ENCODE assay signal across 2 cellular contexts in the genomic region with DNA sequence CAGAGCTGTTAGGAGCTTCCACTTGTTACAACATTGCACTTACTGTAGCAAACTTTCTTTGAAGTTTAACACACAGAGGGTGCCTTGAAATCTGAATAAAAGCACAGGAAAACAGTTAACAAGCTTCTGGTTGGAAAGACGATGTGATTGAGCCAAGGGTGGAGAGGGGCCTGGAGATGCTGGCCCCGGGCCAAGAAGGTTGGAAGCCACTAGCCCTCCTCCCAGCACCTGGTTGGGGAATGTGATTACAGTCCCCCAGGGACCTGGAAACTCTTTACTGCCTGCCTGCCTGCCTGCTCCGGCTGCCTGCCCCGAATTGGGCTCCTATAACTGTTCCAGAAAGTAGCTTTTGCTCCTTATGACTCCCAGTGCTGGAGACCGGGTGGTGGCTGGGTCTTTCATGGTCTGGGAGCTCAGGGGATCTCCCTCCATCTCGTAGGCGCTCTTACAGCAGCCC.
TF ChIP-seq lines count a peak whose summit lies in the region.

No MANE protein-coding gene starts in this region.

TF ChIP-seq in SK-N-SH, 30 proteins besides CTCF, POLR2A, EP300 and RAD21:
- no peak for TF ChIP-seq YY1 (IDR thresholded peaks at IDR 0.05; ENCODE audit: low read depth)
- TF ChIP-seq CHD2 (IDR thresholded peaks at IDR 0.05; ENCODE audit: low read length, partially characterized antibody), result no peak
- no peak for TF ChIP-seq RXRA (IDR thresholded peaks at IDR 0.05; ENCODE audit: borderline replicate concordance, low read depth)
- no peak for TF ChIP-seq ZBTB33 (IDR thresholded peaks at IDR 0.05; ENCODE audit: borderline replicate concordance, low read depth)
- TF ChIP-seq RCOR1 (IDR thresholded peaks at IDR 0.05; ENCODE audit: low read length), result no peak
- TF ChIP-seq, protein P1, sequence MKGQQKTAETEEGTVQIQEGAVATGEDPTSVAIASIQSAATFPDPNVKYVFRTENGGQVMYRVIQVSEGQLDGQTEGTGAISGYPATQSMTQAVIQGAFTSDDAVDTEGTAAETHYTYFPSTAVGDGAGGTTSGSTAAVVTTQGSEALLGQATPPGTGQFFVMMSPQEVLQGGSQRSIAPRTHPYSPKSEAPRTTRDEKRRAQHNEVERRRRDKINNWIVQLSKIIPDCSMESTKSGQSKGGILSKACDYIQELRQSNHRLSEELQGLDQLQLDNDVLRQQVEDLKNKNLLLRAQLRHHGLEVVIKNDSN (IDR thresholded peaks at IDR 0.05; ENCODE audit: borderline replicate concordance, low read depth), result no peak
- TF ChIP-seq, protein P2, sequence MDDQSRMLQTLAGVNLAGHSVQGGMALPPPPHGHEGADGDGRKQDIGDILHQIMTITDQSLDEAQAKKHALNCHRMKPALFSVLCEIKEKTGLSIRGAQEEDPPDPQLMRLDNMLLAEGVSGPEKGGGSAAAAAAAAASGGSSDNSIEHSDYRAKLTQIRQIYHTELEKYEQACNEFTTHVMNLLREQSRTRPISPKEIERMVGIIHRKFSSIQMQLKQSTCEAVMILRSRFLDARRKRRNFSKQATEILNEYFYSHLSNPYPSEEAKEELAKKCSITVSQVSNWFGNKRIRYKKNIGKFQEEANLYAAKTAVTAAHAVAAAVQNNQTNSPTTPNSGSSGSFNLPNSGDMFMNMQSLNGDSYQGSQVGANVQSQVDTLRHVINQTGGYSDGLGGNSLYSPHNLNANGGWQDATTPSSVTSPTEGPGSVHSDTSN (IDR thresholded peaks at IDR 0.05), result no peak
- TF ChIP-seq POLR2AphosphoS5 (IDR thresholded peaks at IDR 0.05; ENCODE audit: low read depth, low read length), result no peak
- TF ChIP-seq GATA2 (CRISPR knock-in tag; IDR thresholded peaks at IDR 0.05), result no peak
- no peak for TF ChIP-seq TEAD4 (IDR thresholded peaks at IDR 0.05; ENCODE audit: borderline replicate concordance, insufficient read depth)
- TF ChIP-seq JUND (IDR thresholded peaks at IDR 0.05), result no peak
- TF ChIP-seq, protein P3, sequence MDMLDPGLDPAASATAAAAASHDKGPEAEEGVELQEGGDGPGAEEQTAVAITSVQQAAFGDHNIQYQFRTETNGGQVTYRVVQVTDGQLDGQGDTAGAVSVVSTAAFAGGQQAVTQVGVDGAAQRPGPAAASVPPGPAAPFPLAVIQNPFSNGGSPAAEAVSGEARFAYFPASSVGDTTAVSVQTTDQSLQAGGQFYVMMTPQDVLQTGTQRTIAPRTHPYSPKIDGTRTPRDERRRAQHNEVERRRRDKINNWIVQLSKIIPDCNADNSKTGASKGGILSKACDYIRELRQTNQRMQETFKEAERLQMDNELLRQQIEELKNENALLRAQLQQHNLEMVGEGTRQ (IDR thresholded peaks at IDR 0.05; ENCODE audit: borderline replicate concordance, low read depth, low read length), result no peak
- no peak for TF ChIP-seq TCF12 (IDR thresholded peaks at IDR 0.05)
- TF ChIP-seq FOXM1 (IDR thresholded peaks at IDR 0.05; ENCODE audit: low read depth), result no peak
- TF ChIP-seq RFX5 (IDR thresholded peaks at IDR 0.05; ENCODE audit: low read length), result no peak
- TF ChIP-seq FOXJ3 (CRISPR knock-in tag; IDR thresholded peaks at IDR 0.05), result no peak
- no peak for TF ChIP-seq SIN3A (IDR thresholded peaks at IDR 0.05; ENCODE audit: borderline replicate concordance, low read depth, low read length)
- TF ChIP-seq TAF1 (IDR thresholded peaks at IDR 0.05; ENCODE audit: borderline replicate concordance, low read depth, low read length), result no peak
- TF ChIP-seq, protein P4, sequence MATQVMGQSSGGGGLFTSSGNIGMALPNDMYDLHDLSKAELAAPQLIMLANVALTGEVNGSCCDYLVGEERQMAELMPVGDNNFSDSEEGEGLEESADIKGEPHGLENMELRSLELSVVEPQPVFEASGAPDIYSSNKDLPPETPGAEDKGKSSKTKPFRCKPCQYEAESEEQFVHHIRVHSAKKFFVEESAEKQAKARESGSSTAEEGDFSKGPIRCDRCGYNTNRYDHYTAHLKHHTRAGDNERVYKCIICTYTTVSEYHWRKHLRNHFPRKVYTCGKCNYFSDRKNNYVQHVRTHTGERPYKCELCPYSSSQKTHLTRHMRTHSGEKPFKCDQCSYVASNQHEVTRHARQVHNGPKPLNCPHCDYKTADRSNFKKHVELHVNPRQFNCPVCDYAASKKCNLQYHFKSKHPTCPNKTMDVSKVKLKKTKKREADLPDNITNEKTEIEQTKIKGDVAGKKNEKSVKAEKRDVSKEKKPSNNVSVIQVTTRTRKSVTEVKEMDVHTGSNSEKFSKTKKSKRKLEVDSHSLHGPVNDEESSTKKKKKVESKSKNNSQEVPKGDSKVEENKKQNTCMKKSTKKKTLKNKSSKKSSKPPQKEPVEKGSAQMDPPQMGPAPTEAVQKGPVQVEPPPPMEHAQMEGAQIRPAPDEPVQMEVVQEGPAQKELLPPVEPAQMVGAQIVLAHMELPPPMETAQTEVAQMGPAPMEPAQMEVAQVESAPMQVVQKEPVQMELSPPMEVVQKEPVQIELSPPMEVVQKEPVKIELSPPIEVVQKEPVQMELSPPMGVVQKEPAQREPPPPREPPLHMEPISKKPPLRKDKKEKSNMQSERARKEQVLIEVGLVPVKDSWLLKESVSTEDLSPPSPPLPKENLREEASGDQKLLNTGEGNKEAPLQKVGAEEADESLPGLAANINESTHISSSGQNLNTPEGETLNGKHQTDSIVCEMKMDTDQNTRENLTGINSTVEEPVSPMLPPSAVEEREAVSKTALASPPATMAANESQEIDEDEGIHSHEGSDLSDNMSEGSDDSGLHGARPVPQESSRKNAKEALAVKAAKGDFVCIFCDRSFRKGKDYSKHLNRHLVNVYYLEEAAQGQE (IDR thresholded peaks at IDR 0.05; ENCODE audit: low read depth, low read length), result no peak
- no peak; the same call in 1 of the 2 replicates for TF ChIP-seq NFIC (IDR thresholded peaks at IDR 0.05; ENCODE audit: borderline replicate concordance)

TF ChIP-seq in HepG2, 621 proteins besides CTCF, POLR2A, EP300 and RAD21:
- TF ChIP-seq ZNF569 (CRISPR knock-in tag; IDR thresholded peaks at IDR 0.05; ENCODE audit: borderline replicate concordance) (no peak), NFKBIZ (CRISPR knock-in tag; IDR thresholded peaks at IDR 0.05) (no peak), ZNF121 (CRISPR knock-in tag; IDR thresholded peaks at IDR 0.05) (no peak)
- TF ChIP-seq, protein P5, sequence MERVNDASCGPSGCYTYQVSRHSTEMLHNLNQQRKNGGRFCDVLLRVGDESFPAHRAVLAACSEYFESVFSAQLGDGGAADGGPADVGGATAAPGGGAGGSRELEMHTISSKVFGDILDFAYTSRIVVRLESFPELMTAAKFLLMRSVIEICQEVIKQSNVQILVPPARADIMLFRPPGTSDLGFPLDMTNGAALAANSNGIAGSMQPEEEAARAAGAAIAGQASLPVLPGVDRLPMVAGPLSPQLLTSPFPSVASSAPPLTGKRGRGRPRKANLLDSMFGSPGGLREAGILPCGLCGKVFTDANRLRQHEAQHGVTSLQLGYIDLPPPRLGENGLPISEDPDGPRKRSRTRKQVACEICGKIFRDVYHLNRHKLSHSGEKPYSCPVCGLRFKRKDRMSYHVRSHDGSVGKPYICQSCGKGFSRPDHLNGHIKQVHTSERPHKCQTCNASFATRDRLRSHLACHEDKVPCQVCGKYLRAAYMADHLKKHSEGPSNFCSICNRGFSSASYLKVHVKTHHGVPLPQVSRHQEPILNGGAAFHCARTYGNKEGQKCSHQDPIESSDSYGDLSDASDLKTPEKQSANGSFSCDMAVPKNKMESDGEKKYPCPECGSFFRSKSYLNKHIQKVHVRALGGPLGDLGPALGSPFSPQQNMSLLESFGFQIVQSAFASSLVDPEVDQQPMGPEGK (CRISPR knock-in tag; IDR thresholded peaks at IDR 0.05), result no peak
- TF ChIP-seq, protein P6, sequence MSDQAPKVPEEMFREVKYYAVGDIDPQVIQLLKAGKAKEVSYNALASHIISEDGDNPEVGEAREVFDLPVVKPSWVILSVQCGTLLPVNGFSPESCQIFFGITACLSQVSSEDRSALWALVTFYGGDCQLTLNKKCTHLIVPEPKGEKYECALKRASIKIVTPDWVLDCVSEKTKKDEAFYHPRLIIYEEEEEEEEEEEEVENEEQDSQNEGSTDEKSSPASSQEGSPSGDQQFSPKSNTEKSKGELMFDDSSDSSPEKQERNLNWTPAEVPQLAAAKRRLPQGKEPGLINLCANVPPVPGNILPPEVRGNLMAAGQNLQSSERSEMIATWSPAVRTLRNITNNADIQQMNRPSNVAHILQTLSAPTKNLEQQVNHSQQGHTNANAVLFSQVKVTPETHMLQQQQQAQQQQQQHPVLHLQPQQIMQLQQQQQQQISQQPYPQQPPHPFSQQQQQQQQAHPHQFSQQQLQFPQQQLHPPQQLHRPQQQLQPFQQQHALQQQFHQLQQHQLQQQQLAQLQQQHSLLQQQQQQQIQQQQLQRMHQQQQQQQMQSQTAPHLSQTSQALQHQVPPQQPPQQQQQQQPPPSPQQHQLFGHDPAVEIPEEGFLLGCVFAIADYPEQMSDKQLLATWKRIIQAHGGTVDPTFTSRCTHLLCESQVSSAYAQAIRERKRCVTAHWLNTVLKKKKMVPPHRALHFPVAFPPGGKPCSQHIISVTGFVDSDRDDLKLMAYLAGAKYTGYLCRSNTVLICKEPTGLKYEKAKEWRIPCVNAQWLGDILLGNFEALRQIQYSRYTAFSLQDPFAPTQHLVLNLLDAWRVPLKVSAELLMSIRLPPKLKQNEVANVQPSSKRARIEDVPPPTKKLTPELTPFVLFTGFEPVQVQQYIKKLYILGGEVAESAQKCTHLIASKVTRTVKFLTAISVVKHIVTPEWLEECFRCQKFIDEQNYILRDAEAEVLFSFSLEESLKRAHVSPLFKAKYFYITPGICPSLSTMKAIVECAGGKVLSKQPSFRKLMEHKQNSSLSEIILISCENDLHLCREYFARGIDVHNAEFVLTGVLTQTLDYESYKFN (CRISPR knock-in tag; conservative IDR thresholded peaks at IDR 0.05), result no peak
